28 cellular contexts compared by ENCODE assay signal in the genomic region with DNA sequence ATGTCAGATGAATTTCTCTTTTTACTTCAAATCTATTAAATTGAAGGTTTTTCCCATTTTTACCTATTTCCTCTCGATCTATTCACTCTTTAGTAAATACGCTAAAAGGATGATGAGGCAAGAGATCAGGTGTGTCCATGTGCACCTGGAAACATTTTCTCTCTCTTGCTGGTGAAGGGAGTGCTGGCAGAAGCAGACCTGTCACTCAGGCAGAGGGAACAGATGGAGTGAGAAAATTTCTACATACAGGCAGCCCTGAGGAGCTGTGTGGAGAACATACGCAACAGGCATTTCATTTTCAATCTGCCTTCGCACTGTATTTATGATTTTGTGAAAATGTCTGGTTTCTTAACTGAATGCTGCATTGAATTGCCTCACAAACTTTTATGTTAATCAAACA.
"Had no signal": no experiment of that assay in that cellular context is flagged by ENCODE, and none has a peak within 500 bp of the region (broad histone marks: within the 10 kb centered on the region; RNA-seq: fewer than 3 reads in every experiment).

No MANE protein-coding gene starts in this region.

- H3K4me3 Mint-ChIP-seq: activated CD4-positive, alpha-beta memory T cell treated with anti-CD3 and anti-CD28 coated beads, Interleukin-2, amount 10 ng/mL, durations not matched to agents 7 days and 5 days; activated T-cell treated with anti-CD3 and anti-CD28 coated beads, Interleukin-2, amount 50 U/mL, for 24 hours; endodermal cell; nephron progenitor cell; T-helper 1 cell treated with Interleukin-12 subunit alpha and Interleukin-12 subunit beta and Interleukin-4 antibody, amounts not matched to agents 30 μg/mL and 1 μg/mL, for 36 hours; type B pancreatic cell had no signal

- H3K9ac ChIP-seq: parathyroid adenoma had no signal

- H3K36me3 ChIP-seq: breast epithelium, left ventricle myocardium inferior, uterus, WERI-Rb-1 had no signal

- DNase-seq: activated CD4-positive, alpha-beta memory T cell treated with anti-CD3 and anti-CD28 coated beads, Interleukin-2, amount 10 ng/mL, durations not matched to agents 7 days and 5 days; activated CD4-positive, alpha-beta T cell treated with anti-CD3 and anti-CD28 coated beads for 48 hours; activated CD8-positive, alpha-beta memory T cell treated with anti-CD3 and anti-CD28 coated beads, Interleukin-2, amount 50 U/mL, for 48 hours; activated gamma-delta T cell treated with Interleukin-2 at 50 U/mL for 16 hours; activated naive CD4-positive, alpha-beta T cell treated with anti-CD3 and anti-CD28 coated beads, Interleukin-2, amount 50 U/mL, for 16 hours; activated T-cell treated with anti-CD3 and anti-CD28 coated beads, Interleukin-2, amount 50 U/mL, for 24 hours; amniotic stem cell; central memory CD4-positive, alpha-beta T cell; cortex of kidney; endodermal cell; foreskin fibroblast; left ventricle myocardium inferior; nephron progenitor cell; right cardiac atrium; stimulated activated CD4-positive, alpha-beta T cell treated with anti-CD3 and anti-CD28 coated beads, Interleukin-15, amount 100 ng/mL, for 24 hours; stimulated activated CD4-positive, alpha-beta T cell treated with anti-CD3 and anti-CD28 coated beads, Interleukin-2, amount 100 ng/mL, for 24 hours; stimulated activated naive CD4-positive, alpha-beta T cell; SW 1271; T-helper 9 cell; uterus; WERI-Rb-1 had no signal

- H3K79me2 ChIP-seq: parathyroid adenoma had no signal

- H3K4me1 ChIP-seq: breast epithelium, left ventricle myocardium inferior, parathyroid adenoma, uterus had no signal

- H3K36me3 Mint-ChIP-seq: type B pancreatic cell had no signal

- H3K4me3 ChIP-seq: breast epithelium, left ventricle myocardium inferior, lung, uterus had no signal

- H2AFZ ChIP-seq: parathyroid adenoma had no signal

- H3K27ac ChIP-seq: breast epithelium, left ventricle myocardium inferior, parathyroid adenoma, uterus, WERI-Rb-1 had no signal

- ATAC-seq: activated CD4-positive, CD25-positive, alpha-beta regulatory T cell treated with anti-CD3 and anti-CD28 coated beads, Interleukin-2, amount 50 U/mL, for 24 hours; esophagus mucosa; right cardiac atrium had no signal

- H3K4me1 Mint-ChIP-seq: activated CD4-positive, alpha-beta memory T cell treated with anti-CD3 and anti-CD28 coated beads, Interleukin-2, amount 10 ng/mL, durations not matched to agents 7 days and 5 days; endodermal cell; nephron progenitor cell had no signal

- H3K27me3 ChIP-seq: breast epithelium, uterus had no signal

- H3K9me3 Mint-ChIP-seq: activated CD4-positive, alpha-beta memory T cell treated with anti-CD3 and anti-CD28 coated beads, Interleukin-2, amount 10 ng/mL, durations not matched to agents 7 days and 5 days; endodermal cell; nephron progenitor cell; T-helper 1 cell treated with Interleukin-12 subunit alpha and Interleukin-12 subunit beta and Interleukin-4 antibody, amounts not matched to agents 30 μg/mL and 1 μg/mL, for 36 hours had no signal

- H3K9me3 ChIP-seq: breast epithelium, left ventricle myocardium inferior, uterus had no signal

- H3K27me3 Mint-ChIP-seq: activated CD4-positive, alpha-beta memory T cell treated with anti-CD3 and anti-CD28 coated beads, Interleukin-2, amount 10 ng/mL, durations not matched to agents 7 days and 5 days; activated T-cell treated with anti-CD3 and anti-CD28 coated beads, Interleukin-2, amount 50 U/mL, for 24 hours; type B pancreatic cell had no signal

- H3K27ac Mint-ChIP-seq: activated CD4-positive, alpha-beta memory T cell treated with anti-CD3 and anti-CD28 coated beads, Interleukin-2, amount 10 ng/mL, durations not matched to agents 7 days and 5 days; activated T-cell treated with anti-CD3 and anti-CD28 coated beads, Interleukin-2, amount 50 U/mL, for 24 hours; endodermal cell; nephron progenitor cell; T-helper 1 cell treated with Interleukin-12 subunit alpha and Interleukin-12 subunit beta and Interleukin-4 antibody, amounts not matched to agents 30 μg/mL and 1 μg/mL, for 36 hours; type B pancreatic cell had no signal
